In genomic region chr16:48602357-48603014, GRCh38 we compare ENCODE assay signal across 1 cellular context.
TF ChIP-seq lines count a peak whose summit lies in the region.

No MANE protein-coding gene starts in this region.

TF ChIP-seq in HEK293, 187 proteins besides CTCF, POLR2A, EP300 and RAD21 (continued from another document):
- TF ChIP-seq ZBTB11 (tag by site-specific recombination; conservative IDR thresholded peaks at IDR 0.05; ENCODE audit: low read depth) (peak; percentile 73), ZNF394 (tag by site-specific recombination; IDR thresholded peaks at IDR 0.05; ENCODE audit: borderline replicate concordance) (peak; percentile 91), ZNF266 (tag by site-specific recombination; IDR thresholded peaks at IDR 0.05; ENCODE audit: low read depth) (0 out of 2 replicates have a peak, but pooled peaks have one; percentile 28), ZNF354C (tag by site-specific recombination; IDR thresholded peaks at IDR 0.05; ENCODE audit: borderline replicate concordance, low read depth) (0 out of 2 replicates have a peak, but pooled peaks have one; percentile 18), ZNF530 (tag by site-specific recombination; IDR thresholded peaks at IDR 0.05; ENCODE audit: low read depth) (0 out of 2 replicates have a peak, but pooled peaks have one; percentile 11), ZXDB (tag by site-specific recombination; IDR thresholded peaks at IDR 0.05) (peak; percentile 70), KLF1 (tag by site-specific recombination; IDR thresholded peaks at IDR 0.05) (no peak), MEIS1 (CRISPR knock-in tag; IDR thresholded peaks at IDR 0.05; ENCODE audit: borderline replicate concordance) (no peak), GFI1B (tag by site-specific recombination; IDR thresholded peaks at IDR 0.05) (no peak), ZNF23 (tag by site-specific recombination; IDR thresholded peaks at IDR 0.05; ENCODE audit: borderline replicate concordance) (no peak), ZNF510 (tag by site-specific recombination; IDR thresholded peaks at IDR 0.05; ENCODE audit: insufficient replicate concordance) (peak; percentile 18), ZNF629 (tag by site-specific recombination; IDR thresholded peaks at IDR 0.05) (0 out of 2 replicates have a peak, but pooled peaks have one; percentile 31), ZNF561 (tag by site-specific recombination; IDR thresholded peaks at IDR 0.05; ENCODE audit: borderline replicate concordance) (no peak), ZBTB8A (tag by site-specific recombination; IDR thresholded peaks at IDR 0.05) (peak; percentile 47; the same call in 1 of the 2 replicates), REST (tag by site-specific recombination; IDR thresholded peaks at IDR 0.05) (peak; percentile 30; the same call in 1 of the 2 replicates), ZBTB21 (tag by site-specific recombination; IDR thresholded peaks at IDR 0.05) (0 out of 2 replicates have a peak, but pooled peaks have one; percentile 11), ZNF654 (tag by site-specific recombination; IDR thresholded peaks at IDR 0.05; ENCODE audit: low read depth) (0 out of 2 replicates have a peak, but pooled peaks have one; percentile 6), ZNF580 (tag by site-specific recombination; IDR thresholded peaks at IDR 0.05) (peak; percentile 64; the same call in 1 of the 2 replicates), ZNF830 (tag by site-specific recombination; IDR thresholded peaks at IDR 0.05; ENCODE audit: low read depth) (no peak), ZNF664 (tag by site-specific recombination; IDR thresholded peaks at IDR 0.05) (0 out of 2 replicates have a peak, but pooled peaks have one; percentile 34), TSHZ1 (tag by site-specific recombination; IDR thresholded peaks at IDR 0.05; ENCODE audit: borderline replicate concordance) (no peak), ZNF623 (tag by site-specific recombination; IDR thresholded peaks at IDR 0.05) (peak; percentile 70), ZNF529 (tag by site-specific recombination; IDR thresholded peaks at IDR 0.05; ENCODE audit: insufficient replicate concordance) (peak; percentile 28), ZNF791 (tag by site-specific recombination; IDR thresholded peaks at IDR 0.05) (0 out of 2 replicates have a peak, but pooled peaks have one; percentile 8), ZNF221 (tag by site-specific recombination; IDR thresholded peaks at IDR 0.05; ENCODE audit: borderline replicate concordance) (no peak), ZNF518A (tag by site-specific recombination; conservative IDR thresholded peaks at IDR 0.05; ENCODE audit: low read depth) (peak; percentile 85), REPIN1 (tag by site-specific recombination; IDR thresholded peaks at IDR 0.05; ENCODE audit: low read depth) (no peak), ZNF555 (tag by site-specific recombination; conservative IDR thresholded peaks at IDR 0.05) (peak; percentile 62), ZNF426 (tag by site-specific recombination; IDR thresholded peaks at IDR 0.05) (peak; percentile 78), ZNF560 (tag by site-specific recombination; IDR thresholded peaks at IDR 0.05; ENCODE audit: borderline replicate concordance) (peak; percentile 52; the same call in 1 of the 2 replicates), ZNF239 (tag by site-specific recombination; IDR thresholded peaks at IDR 0.05) (no peak), PRDM4 (tag by site-specific recombination; IDR thresholded peaks at IDR 0.05) (no peak), ZNF140 (tag by site-specific recombination; IDR thresholded peaks at IDR 0.05) (peak; percentile 37; the same call in 1 of the 2 replicates)
